In the genomic region with DNA sequence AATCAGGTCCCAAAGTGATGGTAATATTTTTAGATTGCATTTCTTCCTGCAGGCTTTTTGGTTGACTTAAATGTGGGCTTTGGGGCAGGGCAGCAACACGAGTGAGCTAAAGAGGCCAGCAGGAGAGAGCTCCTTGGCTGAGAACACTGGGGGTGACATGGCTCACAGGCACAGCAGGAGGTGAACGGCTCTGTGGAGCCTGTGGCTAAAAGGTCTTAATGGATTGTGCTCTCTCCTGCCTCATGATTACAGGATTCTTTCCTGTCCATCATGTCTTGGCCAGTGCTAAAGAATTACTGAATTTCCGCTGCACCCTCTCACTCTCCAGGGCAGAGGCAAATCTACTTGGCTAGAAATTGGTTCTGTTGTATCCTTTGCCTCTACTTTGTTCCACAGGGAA, we compare ENCODE assay signal across 15 cellular contexts.
DNase-seq lines count a peak whose midpoint lies in the region; ATAC-seq, FAIRE-seq and TF ChIP-seq lines count a peak whose summit lies in the region.
"Had no signal": no experiment of that assay in that cellular context is flagged by ENCODE, and none has a peak within 500 bp of the region (broad histone marks: within the 10 kb centered on the region; RNA-seq: fewer than 3 reads in every experiment).

No MANE protein-coding gene starts in this region.

- H3K4me1 Mint-ChIP-seq in GM23338 (peaks cover 30% of the 10 kb centered on the region), WTC11 (peaks cover 60% of the 10 kb centered on the region)
- H3K4me1 Mint-ChIP-seq: CD14-positive monocyte; CD8-positive, alpha-beta memory T cell had no signal

- 42% methylated on average over 3 of the region's 3 CpGs for WGBS in hepatocyte (ENCODE audit: low lambda C conversion rate, missing lambda C conversion rate)

- CTCF ChIA-PET in WTC11 (lab: Charles Lee): no interaction called here

- intact Hi-C loops in left ventricle myocardium superior (cut with micrococcal nuclease): no loop called here

- ATAC-seq in GM23338: peak; percentile 43; the same call in 2 of the 3 replicates
- no peak for ATAC-seq in WTC11
- no peak for ATAC-seq in left ventricle myocardium superior

- 0 out of 2 replicates have a peak, but pooled peaks cover 5% of the 10 kb centered on the region for H3K9me3 ChIP-seq in BLaER1
- no peaks in the 10 kb centered on the region for H3K9me3 ChIP-seq in hepatocyte (ENCODE audit: low read depth)
- H3K9me3 ChIP-seq: Caco-2, HAP-1 had no signal

- H3K36me3 Mint-ChIP-seq in GM23338 (ENCODE audit: low read depth) (peaks cover 33% of the 10 kb centered on the region), WTC11 (peaks cover 20% of the 10 kb centered on the region)
- H3K36me3 Mint-ChIP-seq: CD14-positive monocyte; CD8-positive, alpha-beta memory T cell had no signal

- no peaks in the 10 kb centered on the region for H3K36me3 ChIP-seq in BLaER1
- no peaks in the 10 kb centered on the region for H3K36me3 ChIP-seq in GM23338 (ENCODE audit: insufficient read depth)
- no peaks in the 10 kb centered on the region for H3K36me3 ChIP-seq in hepatocyte (replicated peaks; ENCODE audit: insufficient read depth, low read depth)
- H3K36me3 ChIP-seq: HAP-1 had no signal

- no peak overlapping the region; the same call in 1 of the 2 replicates for H3K9ac ChIP-seq in BLaER1
- H3K9ac ChIP-seq: GM23248 had no signal

- H2AFZ ChIP-seq in GM23338 (no peak overlapping the region), hepatocyte (no peak overlapping the region)
- H2AFZ ChIP-seq: GM23248 had no signal

- peaks cover 93% of the 10 kb centered on the region for H3K9me3 Mint-ChIP-seq in GM23338
- peaks cover 21% of the 10 kb centered on the region for H3K9me3 Mint-ChIP-seq in WTC11

- H3K79me2 ChIP-seq in GM23338 (replicated peaks; ENCODE audit: insufficient read depth) (no peaks in the 10 kb centered on the region), hepatocyte (no peaks in the 10 kb centered on the region)

- no peak overlapping the region for H3K4me3 Mint-ChIP-seq in GM23338
- no peak overlapping the region for H3K4me3 Mint-ChIP-seq in WTC11
- H3K4me3 Mint-ChIP-seq: CD14-positive monocyte; CD8-positive, alpha-beta memory T cell had no signal

- POLR2A ChIA-PET in WTC11 (lab: Charles Lee): no interaction called here

- H3F3A ChIP-seq in GM23338 (replicated peaks; ENCODE audit: low read depth): no peaks in the 10 kb centered on the region

- H4K20me1 ChIP-seq in BLaER1: no peaks in the 10 kb centered on the region
- no peaks in the 10 kb centered on the region for H4K20me1 ChIP-seq in GM23338 (replicated peaks; ENCODE audit: insufficient read depth)
- no peaks in the 10 kb centered on the region for H4K20me1 ChIP-seq in hepatocyte (ENCODE audit: insufficient read depth, poor library complexity, severe bottlenecking)

- H3K4me1 ChIP-seq in BLaER1 (peaks cover 40% of the 10 kb centered on the region), GM23338 (ENCODE audit: insufficient read depth) (peaks cover 17% of the 10 kb centered on the region), hepatocyte (ENCODE audit: insufficient read depth) (no peaks in the 10 kb centered on the region)
- H3K4me1 ChIP-seq: Caco-2, HAP-1 had no signal

- H3K27me3 ChIP-seq in BLaER1 (no peaks in the 10 kb centered on the region), GM23338 (ENCODE audit: insufficient read depth) (no peaks in the 10 kb centered on the region), hepatocyte (no peaks in the 10 kb centered on the region)

- peak overlapping the region; percentile 38; the same call in 1 of the 2 replicates for H3K27ac ChIP-seq in BLaER1
- no peak overlapping the region for H3K27ac ChIP-seq in GM23338 (ENCODE audit: low read depth)
- H3K27ac ChIP-seq in hepatocyte: no peak overlapping the region
- H3K27ac ChIP-seq: GM23248 had no signal

- TF ChIP-seq CTCF in GM23338 (conservative IDR thresholded peaks at IDR 0.05; ENCODE audit: low read depth in 2 of 2) (no peak), WTC11 (IDR thresholded peaks at IDR 0.05) (no peak), hepatocyte (IDR thresholded peaks at IDR 0.05; ENCODE audit: poor library complexity) (no peak), D721Med (IDR thresholded peaks at IDR 0.05; ENCODE audit: insufficient read depth, missing control alignments) (no peak)

- no peak overlapping the region for H3K27ac Mint-ChIP-seq in GM23338
- peak overlapping the region; percentile 52 for H3K27ac Mint-ChIP-seq in WTC11
- H3K27ac Mint-ChIP-seq: CD14-positive monocyte; CD8-positive, alpha-beta memory T cell had no signal

- H3K9me2 ChIP-seq in GM23338 (ENCODE audit: insufficient read depth) (peaks cover 8% of the 10 kb centered on the region; the same call in 1 of the 2 replicates), hepatocyte (replicated peaks; ENCODE audit: insufficient read depth) (no peaks in the 10 kb centered on the region)

- FAIRE-seq in D721Med (lab: Jason Lieb, UNC): no peak

- no peak for DNase-seq in GM23338 (ENCODE audit: low spot score)
- peak; percentile 21 for DNase-seq in WTC11 (ENCODE audit: low spot score)
- DNase-seq in iPS-NIHi7 (ENCODE audit: extremely low spot score): peak; percentile 20
- no peak for DNase-seq in hepatocyte (ENCODE audit: low spot score)
- DNase-seq in D721Med (ENCODE audit: insufficient read length, low spot score): no peak
- DNase-seq in left ventricle myocardium superior: no peak
- no peak for DNase-seq in SW 1271 (lab: John Stamatoyannopoulos, UW)
- DNase-seq: ACHN; Caco-2; CD8-positive, alpha-beta memory T cell; DMS53; GM23248 had no signal

- peaks cover 8% of the 10 kb centered on the region for H3K27me3 Mint-ChIP-seq in GM23338 (ENCODE audit: insufficient read depth, low read depth, poor library complexity)
- H3K27me3 Mint-ChIP-seq in WTC11 (ENCODE audit: low read depth): peaks cover 2% of the 10 kb centered on the region

- no peak overlapping the region for H3K4me3 ChIP-seq in BLaER1
- no peak overlapping the region for H3K4me3 ChIP-seq in GM23338
- no peak overlapping the region for H3K4me3 ChIP-seq in hepatocyte
- H3K4me3 ChIP-seq: GM23248, HAP-1 had no signal

- H3K4me2 ChIP-seq in BLaER1: peak overlapping the region; percentile 59
- no peak overlapping the region for H3K4me2 ChIP-seq in GM23338
- H3K4me2 ChIP-seq in hepatocyte: no peak overlapping the region

TF ChIP-seq in GM23338, 12 proteins besides CTCF, POLR2A, EP300 and RAD21 (continues in another document):
- TF ChIP-seq EZH2phosphoT487 (IDR thresholded peaks at IDR 0.05; ENCODE audit: unreplicated experiment) (no peak), REST (IDR thresholded peaks at IDR 0.05; ENCODE audit: unreplicated experiment) (no peak)

TF ChIP-seq in WTC11, 78 proteins besides CTCF, POLR2A, EP300 and RAD21 (continues in another document):
- TF ChIP-seq ZNF281 (CRISPR knock-in tag; IDR thresholded peaks at IDR 0.05): no peak
- no peak for TF ChIP-seq ETV6 (CRISPR knock-in tag; IDR thresholded peaks at IDR 0.05)
- TF ChIP-seq, protein P1, sequence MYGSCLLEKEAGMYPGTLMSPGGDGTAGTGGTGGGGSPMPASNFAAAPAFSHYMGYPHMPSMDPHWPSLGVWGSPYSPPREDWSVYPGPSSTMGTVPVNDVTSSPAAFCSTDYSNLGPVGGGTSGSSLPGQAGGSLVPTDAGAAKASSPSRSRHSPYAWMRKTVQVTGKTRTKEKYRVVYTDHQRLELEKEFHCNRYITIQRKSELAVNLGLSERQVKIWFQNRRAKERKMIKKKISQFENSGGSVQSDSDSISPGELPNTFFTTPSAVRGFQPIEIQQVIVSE (CRISPR knock-in tag; IDR thresholded peaks at IDR 0.05; ENCODE audit: borderline replicate concordance): no peak
- TF ChIP-seq, protein P2, sequence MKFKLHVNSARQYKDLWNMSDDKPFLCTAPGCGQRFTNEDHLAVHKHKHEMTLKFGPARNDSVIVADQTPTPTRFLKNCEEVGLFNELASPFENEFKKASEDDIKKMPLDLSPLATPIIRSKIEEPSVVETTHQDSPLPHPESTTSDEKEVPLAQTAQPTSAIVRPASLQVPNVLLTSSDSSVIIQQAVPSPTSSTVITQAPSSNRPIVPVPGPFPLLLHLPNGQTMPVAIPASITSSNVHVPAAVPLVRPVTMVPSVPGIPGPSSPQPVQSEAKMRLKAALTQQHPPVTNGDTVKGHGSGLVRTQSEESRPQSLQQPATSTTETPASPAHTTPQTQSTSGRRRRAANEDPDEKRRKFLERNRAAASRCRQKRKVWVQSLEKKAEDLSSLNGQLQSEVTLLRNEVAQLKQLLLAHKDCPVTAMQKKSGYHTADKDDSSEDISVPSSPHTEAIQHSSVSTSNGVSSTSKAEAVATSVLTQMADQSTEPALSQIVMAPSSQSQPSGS (CRISPR knock-in tag; IDR thresholded peaks at IDR 0.05; ENCODE audit: borderline replicate concordance, low read depth): no peak
- TF ChIP-seq MYBL2 (CRISPR knock-in tag; IDR thresholded peaks at IDR 0.05): no peak
- no peak for TF ChIP-seq GABPB1 (CRISPR knock-in tag; IDR thresholded peaks at IDR 0.05)
- TF ChIP-seq SMAD4 (CRISPR knock-in tag; IDR thresholded peaks at IDR 0.05): no peak
- no peak for TF ChIP-seq ZNF396 (CRISPR knock-in tag; IDR thresholded peaks at IDR 0.05; ENCODE audit: borderline replicate concordance)

Comparison
In these comparisons a context has a peak if more than half of its experiments do, and no peak if none do; other contexts are left out.
1. DNase-seq: peak in WTC11 (single experiment) and iPS-NIHi7 (single experiment); none in GM23338 (single experiment), hepatocyte (single experiment), D721Med (single experiment), left ventricle myocardium superior (single experiment) and SW 1271 (0 of 2).